8 cellular contexts compared by ENCODE assay signal in genomic region chr3:170868577-170869239, GRCh38. TPM values are rescaled to one million over a fixed set of nuclear protein-coding genes. Genes with fewer than 3 reads are reported as not detected.
DNase-seq lines count a peak whose midpoint lies in the region; ATAC-seq and TF ChIP-seq lines count a peak whose summit lies in the region.

No MANE protein-coding gene starts in this region.

- intact Hi-C loops in natural killer cell (cut with micrococcal nuclease), result loop anchor here (5.0 kb wide), 1 partner anchor 1096 kb away; the partner anchor contains the start of gene MYNN

- peak overlapping the region; percentile 92 for H3K4me2 ChIP-seq in BLaER1

- peaks cover 37% of the 10 kb centered on the region for H3K36me3 ChIP-seq in BLaER1

- DNase-seq in NAMALWA (ENCODE audit: low spot score) (peak; percentile 9), chondrocyte (ENCODE audit: low spot score) (no peak), natural killer cell (no peak), 8988T (no peak), HCEC 1CT (no peak), ecto neural progenitor cell (ENCODE audit: low spot score) (no peak)
- no peak for DNase-seq in stimulated activated CD4-positive, alpha-beta T cell treated with anti-CD3 and anti-CD28 coated beads, Interleukin-1b, Interleukin-23, amount 100 ng/mL, for 48 hours

- peaks cover 42% of the 10 kb centered on the region for H4K20me1 ChIP-seq in BLaER1

- H3K4me1 ChIP-seq in BLaER1, result peaks cover 31% of the 10 kb centered on the region

- H3K4me3 ChIP-seq in BLaER1, result peak overlapping the region; percentile 83

- peak overlapping the region; percentile 27 for H3K27ac Mint-ChIP-seq in chondrocyte (ENCODE audit: unreplicated experiment)
- peak overlapping the region; percentile 98 to 100 for H3K27ac Mint-ChIP-seq in natural killer cell

- peaks cover 24% of the 10 kb centered on the region for H3K4me1 Mint-ChIP-seq in chondrocyte (ENCODE audit: low read depth)
- H3K4me1 Mint-ChIP-seq in natural killer cell, result peaks cover 30% of the 10 kb centered on the region in 2 donors

- peaks cover 15% of the 10 kb centered on the region for H3K36me3 Mint-ChIP-seq in chondrocyte (ENCODE audit: low read depth)
- peaks cover 10% of the 10 kb centered on the region for H3K36me3 Mint-ChIP-seq in natural killer cell

- H3K4me3 Mint-ChIP-seq in chondrocyte (ENCODE audit: unreplicated experiment) (peak overlapping the region; percentile 85), natural killer cell (peak overlapping the region; percentile 100)

- no peak for ATAC-seq in natural killer cell

- no peak for TF ChIP-seq CTCF in chondrocyte (IDR thresholded peaks at IDR 0.05)
- no peak for TF ChIP-seq CTCF in natural killer cell (IDR thresholded peaks at IDR 0.05)

- H3K27me3 ChIP-seq in BLaER1, result no peaks in the 10 kb centered on the region

- H3K27me3 Mint-ChIP-seq in chondrocyte (ENCODE audit: low read depth) (no peaks in the 10 kb centered on the region), natural killer cell (ENCODE audit: low read depth in 2 of 2) (no peaks in the 10 kb centered on the region)

- peak overlapping the region; percentile 98 for H3K27ac ChIP-seq in BLaER1

- peak overlapping the region; percentile 97 for H3K9ac ChIP-seq in BLaER1

- no peaks in the 10 kb centered on the region for H3K9me3 ChIP-seq in BLaER1

- H3K9me3 Mint-ChIP-seq in chondrocyte (ENCODE audit: low read depth) (no peaks in the 10 kb centered on the region), natural killer cell (no peaks in the 10 kb centered on the region)

RNA-seq across cellular contexts. Expression of gene RPL22L1, which starts 1.3 kb away (rescaled TPM):
- total RNA-seq in chondrocyte (52.5 to 78.9 TPM (median 58.2 TPM) in 3 replicates), natural killer cell (10 to 100 TPM; 41.9 to 53.8 (median 44.8) TPM)

RNA-seq across cellular contexts. Expression of gene EIF5A2, which starts 39.7 kb away (rescaled TPM):
- total RNA-seq in chondrocyte (24.0 to 31.5 TPM (median 31.2 TPM) in 3 replicates), natural killer cell (10 to 100 TPM; 12.9 to 34.8 (median 22.8) TPM)
